In genomic region chr5:154677921-154678320, GRCh38 we compare ENCODE assay signal across 17 cellular contexts.
A peak's percentile ranks its signal among the peaks of the same experiment; 100 is the strongest.
DNase-seq lines count a peak whose midpoint lies in the region; ATAC-seq and TF ChIP-seq lines count a peak whose summit lies in the region.
"Had no signal": no experiment of that assay in that cellular context is flagged by ENCODE, and none has a peak within 500 bp of the region (broad histone marks: within the 10 kb centered on the region; RNA-seq: fewer than 3 reads in every experiment).

No MANE protein-coding gene starts in this region.

- in situ Hi-C loops in G401 (cut with HindIII; ENCODE audit: low sequenced_read_pairs): no loop called here

- H3K27me3 ChIP-seq in cardiac muscle cell: no peaks in the 10 kb centered on the region
- H3K27me3 ChIP-seq in right atrium auricular region: no peaks in the 10 kb centered on the region
- H3K27me3 ChIP-seq in adipocyte (replicated peaks; ENCODE audit: control insufficient read depth, insufficient read depth, low read length): no peaks in the 10 kb centered on the region
- no peaks in the 10 kb centered on the region for H3K27me3 ChIP-seq in esophagus squamous epithelium

- H3K4me1 ChIP-seq in cardiac muscle cell (ENCODE audit: low read depth) (peaks cover 8% of the 10 kb centered on the region), right atrium auricular region (peaks cover 0 to under 1% of the 10 kb centered on the region in 2 donors), adipocyte (ENCODE audit: control insufficient read depth, insufficient read depth, low read length) (peaks cover 6% of the 10 kb centered on the region), esophagus squamous epithelium (peaks cover under 1 to 12% (median 4%) of the 10 kb centered on the region in 3 donors)

- peak overlapping the region; percentile 37 for H3K9ac ChIP-seq in adipocyte (ENCODE audit: low read length)

- H3K27ac Mint-ChIP-seq in activated naive CD4-positive, alpha-beta T cell treated with anti-CD3 and anti-CD28 coated beads, Interleukin-2, amount 50 U/mL, for 72 hours: no peak overlapping the region

- DNase-seq in cardiac muscle cell (ENCODE audit: low read depth in 1 of 2, low spot score in 1 of 2): peak; percentile 35 to 48
- DNase-seq in right atrium auricular region (ENCODE audit: low spot score): no peak
- peak; percentile 9 for DNase-seq in adipocyte (ENCODE audit: low read depth)
- DNase-seq in esophagus squamous epithelium (lab: John Stamatoyannopoulos, UW): no peak
- peak; percentile 28 for DNase-seq in renal cortical epithelial cell (ENCODE audit: low read depth)
- DNase-seq in G401 (ENCODE audit: low spot score): no peak
- no peak for DNase-seq in activated naive CD4-positive, alpha-beta T cell treated with anti-CD3 and anti-CD28 coated beads, Interleukin-2, amount 50 U/mL, for 72 hours (ENCODE audit: low spot score in 2 of 2)
- DNase-seq: activated effector memory CD4-positive, alpha-beta T cell treated with anti-CD3 and anti-CD28 coated beads, Interleukin-2, amount 50 U/mL, for 16 hours; EL; NCI-H1105; SHP77; stimulated activated CD4-positive, alpha-beta T cell treated with anti-CD3 and anti-CD28 coated beads, Interleukin-12 subunit alpha, Interleukin-12 subunit beta, amount 100 ng/mL, for 4 hours; stimulated activated naive CD8-positive, alpha-beta T cell treated with anti-CD3 and anti-CD28 coated beads, Interleukin-15, Interleukin-2, amounts not matched to agents 100 U/mL and 50 U/mL, for 24 hours had no signal

- H3K4me3 ChIP-seq in cardiac muscle cell (no peak overlapping the region), right atrium auricular region (no peak overlapping the region), adipocyte (ENCODE audit: low read length) (no peak overlapping the region), esophagus squamous epithelium (no peak overlapping the region)
- H3K4me3 ChIP-seq: A549, GM12878 had no signal

- no peaks in the 10 kb centered on the region for H3K36me3 Mint-ChIP-seq in activated naive CD4-positive, alpha-beta T cell treated with anti-CD3 and anti-CD28 coated beads, Interleukin-2, amount 50 U/mL, for 72 hours
- H3K36me3 Mint-ChIP-seq: CD14-positive monocyte had no signal

- H3K36me3 ChIP-seq in cardiac muscle cell: no peaks in the 10 kb centered on the region
- H3K36me3 ChIP-seq in right atrium auricular region: no peaks in the 10 kb centered on the region
- H3K36me3 ChIP-seq in adipocyte (ENCODE audit: control insufficient read depth, insufficient read depth, low read length, severe bottlenecking): no peaks in the 10 kb centered on the region
- H3K36me3 ChIP-seq in esophagus squamous epithelium: no peaks in the 10 kb centered on the region

- no peak for ATAC-seq in activated naive CD4-positive, alpha-beta T cell treated with anti-CD3 and anti-CD28 coated beads, Interleukin-2, amount 50 U/mL, for 72 hours
- ATAC-seq in HG03520 (IDR thresholded peaks at IDR 0.05; ENCODE audit: unreplicated experiment): no peak
- ATAC-seq: A549; GM12878; stimulated activated naive CD8-positive, alpha-beta T cell treated with anti-CD3 and anti-CD28 coated beads, Interleukin-15, Interleukin-2, amounts not matched to agents 100 U/mL and 50 U/mL, for 24 hours had no signal

- H3K27ac ChIP-seq in cardiac muscle cell (peak overlapping the region; percentile 88), right atrium auricular region (peak overlapping the region in 1 of 2 donors; percentile 72), esophagus squamous epithelium (peak overlapping the region in 3 of 4 donors; percentile 30 to 63 (median 38))
- H3K27ac ChIP-seq: A549 had no signal

- no peaks in the 10 kb centered on the region for H3K9me3 Mint-ChIP-seq in activated naive CD4-positive, alpha-beta T cell treated with anti-CD3 and anti-CD28 coated beads, Interleukin-2, amount 50 U/mL, for 72 hours

- 14 to 29% methylated on average over 2 of the region's 2 CpGs for WGBS in esophagus squamous epithelium, 2 donors

- TF ChIP-seq CTCF in cardiac muscle cell (IDR thresholded peaks at IDR 0.05; ENCODE audit: low read depth, low read length) (no peak), right atrium auricular region (IDR thresholded peaks at IDR 0.05) (no peak), esophagus squamous epithelium (IDR thresholded peaks at IDR 0.05) (no peak)

- no peak for TF ChIP-seq POLR2A in esophagus squamous epithelium (IDR thresholded peaks at IDR 0.05)

- intact Hi-C loops in esophagus squamous epithelium (cut with DNase I): no loop called here

- H3K9me3 ChIP-seq in cardiac muscle cell (ENCODE audit: low read depth) (no peaks in the 10 kb centered on the region), right atrium auricular region (no peaks in the 10 kb centered on the region), adipocyte (ENCODE audit: control insufficient read depth, low read length) (no peaks in the 10 kb centered on the region), esophagus squamous epithelium (no peaks in the 10 kb centered on the region)
- H3K9me3 ChIP-seq: A549 had no signal

Comparison
In these comparisons a context has a peak if more than half of its experiments do, and no peak if none do; other contexts are left out.
1. DNase-seq: peak in cardiac muscle cell (2 of 2), adipocyte (single experiment) and renal cortical epithelial cell (single experiment); none in right atrium auricular region (single experiment), esophagus squamous epithelium (single experiment), G401 (single experiment) and activated naive CD4-positive, alpha-beta T cell treated with anti-CD3 and anti-CD28 coated beads, Interleukin-2, amount 50 U/mL, for 72 hours (0 of 2).